ENCODE assay signal across 25 cellular contexts in genomic region chr1:29119365-29119929, GRCh38. TPM values are rescaled to one million over a fixed set of nuclear protein-coding genes. Genes with fewer than 3 reads are reported as not detected.
A peak's percentile ranks its signal among the peaks of the same experiment; 100 is the strongest.
DNase-seq lines count a peak whose midpoint lies in the region; ATAC-seq and TF ChIP-seq lines count a peak whose summit lies in the region.
"Had no signal": no experiment of that assay in that cellular context is flagged by ENCODE, and none has a peak within 500 bp of the region (broad histone marks: within the 10 kb centered on the region; RNA-seq: fewer than 3 reads in every experiment).

No MANE protein-coding gene starts in this region.

- TF ChIP-seq CTCF in WTC11 (IDR thresholded peaks at IDR 0.05), result no peak
- no peak for TF ChIP-seq CTCF in osteocyte (IDR thresholded peaks at IDR 0.05)
- no peak for TF ChIP-seq CTCF in CD4-positive, alpha-beta T cell (IDR thresholded peaks at IDR 0.05)
- TF ChIP-seq CTCF in RWPE1 (conservative IDR thresholded peaks at IDR 0.05; ENCODE audit: low read depth), result no peak

- no peaks in the 10 kb centered on the region for H3K9me3 ChIP-seq in CD4-positive, alpha-beta T cell (ENCODE audit: control insufficient read depth, low read length)
- H3K9me3 ChIP-seq: BLaER1 treated with 17β-estradiol and CSF1 and Interleukin-3, amounts not matched to agents 10 nM and 100 nM; left ventricle myocardium inferior had no signal

- no peaks in the 10 kb centered on the region for H3K36me3 ChIP-seq in urinary bladder (ENCODE audit: insufficient read depth)
- H3K36me3 ChIP-seq: brain microvascular endothelial cell had no signal

- peak overlapping the region; percentile 12 for H3K27ac ChIP-seq in urinary bladder (ENCODE audit: low read depth)
- no peak overlapping the region for H3K27ac ChIP-seq in CD4-positive, alpha-beta T cell (ENCODE audit: low read depth, low read length)
- no peak overlapping the region for H3K27ac ChIP-seq in RWPE1
- H3K27ac ChIP-seq: BLaER1 treated with 17β-estradiol and CSF1 and Interleukin-3, amounts not matched to agents 10 nM and 100 nM; brain microvascular endothelial cell; left ventricle myocardium inferior had no signal

- ATAC-seq in WTC11, result no peak
- no peak for ATAC-seq in CD4-positive, alpha-beta T cell (ENCODE audit: poor library complexity)
- ATAC-seq: activated CD4-positive, alpha-beta T cell treated with anti-CD3 and anti-CD28 coated beads for 36 hours; activated naive CD8-positive, alpha-beta T cell treated with anti-CD3 and anti-CD28 coated beads, Interleukin-2, amount 50 U/mL, for 24 hours had no signal

- no peak overlapping the region for H3K4me3 ChIP-seq in urinary bladder (ENCODE audit: low read depth, low read length)
- H3K4me3 ChIP-seq: BLaER1 treated with 17β-estradiol and CSF1 and Interleukin-3, amounts not matched to agents 10 nM and 100 nM; left ventricle myocardium inferior had no signal

- no peak for DNase-seq in WTC11 (ENCODE audit: low spot score)
- DNase-seq in fibroblast of peridontal ligament (ENCODE audit: extremely low read depth), result peak; percentile 36
- DNase-seq in osteocyte (ENCODE audit: extremely low spot score, unreplicated experiment), result no peak
- DNase-seq in MV-4-11 (lab: John Stamatoyannopoulos, UW), result no peak
- no peak for DNase-seq in CD4-positive, alpha-beta T cell
- DNase-seq in RWPE1 (ENCODE audit: low spot score), result no peak
- DNase-seq: activated CD4-positive, alpha-beta T cell treated with anti-CD3 and anti-CD28 coated beads for 36 hours; activated gamma-delta T cell; activated naive CD8-positive, alpha-beta T cell treated with anti-CD3 and anti-CD28 coated beads, Interleukin-2, amount 50 U/mL, for 24 hours; activated T-cell treated with anti-CD3 and anti-CD28 coated beads, Interleukin-2, amount 50 U/mL, for 1 hour; brain microvascular endothelial cell; COR-L47; GDM1; islet precursor cell; Kasumi-1; left ventricle myocardium inferior; NCI-H146; NCI-H446 treated with DMSO at 0.1 percent for 48 hours; nephron progenitor cell; stimulated activated naive CD4-positive, alpha-beta T cell treated with Interleukin-2 at 50 U/mL for 16 hours; T-helper 2 cell; trophoblast cell had no signal

- CTCF ChIA-PET in WTC11 (lab: Charles Lee) (interaction anchor here (0.6 to 6.3 kb wide), 6 partner anchors 55 to 238 kb away, joined by 3 to 54 read pairs (median 20); no protein-coding TSS in a partner anchor), RWPE1 (lab: Yijun Ruan, JAX) (interaction anchor here (0.9 kb wide), 1 partner anchor 228 kb away, joined by 3 read pairs; no protein-coding TSS in a partner anchor)
- CTCF ChIA-PET in CD4-positive, alpha-beta T cell (lab: Charles Lee), result no interaction called here

- H3K27me3 Mint-ChIP-seq in WTC11 (ENCODE audit: low read depth) (peaks cover 20% of the 10 kb centered on the region), osteocyte (ENCODE audit: unreplicated experiment) (no peaks in the 10 kb centered on the region)
- H3K27me3 Mint-ChIP-seq in CD4-positive, alpha-beta T cell, result peaks cover 7% of the 10 kb centered on the region

- intact Hi-C loops in CD4-positive, alpha-beta T cell (cut with DNase I, micrococcal nuclease), result no loop called here

- H3K4me1 Mint-ChIP-seq in WTC11 (peaks cover 8% of the 10 kb centered on the region), osteocyte (ENCODE audit: unreplicated experiment) (peaks cover 5% of the 10 kb centered on the region)
- no peaks in the 10 kb centered on the region for H3K4me1 Mint-ChIP-seq in CD4-positive, alpha-beta T cell (ENCODE audit: low read depth)
- H3K4me1 Mint-ChIP-seq: nephron progenitor cell had no signal

- H3K27me3 ChIP-seq in CD4-positive, alpha-beta T cell (ENCODE audit: control insufficient read depth, insufficient read depth, low read length), result peaks cover 32% of the 10 kb centered on the region
- H3K27me3 ChIP-seq: brain microvascular endothelial cell had no signal

- H3K36me3 Mint-ChIP-seq in WTC11 (no peaks in the 10 kb centered on the region), osteocyte (ENCODE audit: unreplicated experiment) (no peaks in the 10 kb centered on the region)
- H3K36me3 Mint-ChIP-seq in CD4-positive, alpha-beta T cell (ENCODE audit: low read depth), result peaks cover 50% of the 10 kb centered on the region

- WGBS in urinary bladder, result 42% methylated on average over 12 of the region's 12 CpGs

- H3K4me1 ChIP-seq in urinary bladder (ENCODE audit: insufficient read depth), result peaks cover 3% of the 10 kb centered on the region

- H3K4me3 Mint-ChIP-seq in WTC11 (no peak overlapping the region), osteocyte (ENCODE audit: unreplicated experiment) (no peak overlapping the region)
- H3K4me3 Mint-ChIP-seq in CD4-positive, alpha-beta T cell, result no peak overlapping the region
- H3K4me3 Mint-ChIP-seq: activated CD4-positive, alpha-beta T cell treated with anti-CD3 and anti-CD28 coated beads for 36 hours; activated naive CD8-positive, alpha-beta T cell treated with anti-CD3 and anti-CD28 coated beads, Interleukin-2, amount 50 U/mL, for 24 hours; nephron progenitor cell had no signal

- POLR2A ChIA-PET in WTC11 (lab: Charles Lee) (no interaction called here), RWPE1 (lab: Yijun Ruan, JAX; ENCODE audit: low non-redundant PET) (interaction anchor here (0.5 kb wide), 1 partner anchor 10 kb away, joined by 3 read pairs; no protein-coding TSS in a partner anchor)
- POLR2A ChIA-PET in CD4-positive, alpha-beta T cell (lab: Charles Lee), result interaction anchor here (0.6 to 1.3 kb wide), 2 partner anchors 63 to 773 kb away, joined by 4 to 6 read pairs; partner anchors contain the start of gene SRSF4

- H3K27ac Mint-ChIP-seq in WTC11, result peak overlapping the region; percentile 2; the same call in 1 of the 2 replicates
- H3K27ac Mint-ChIP-seq in osteocyte (ENCODE audit: unreplicated experiment), result peak overlapping the region; percentile 44
- H3K27ac Mint-ChIP-seq in CD4-positive, alpha-beta T cell, result no peak overlapping the region
- H3K27ac Mint-ChIP-seq: activated CD4-positive, alpha-beta T cell treated with anti-CD3 and anti-CD28 coated beads for 36 hours; activated naive CD8-positive, alpha-beta T cell treated with anti-CD3 and anti-CD28 coated beads, Interleukin-2, amount 50 U/mL, for 24 hours; nephron progenitor cell had no signal

- H3K9me3 Mint-ChIP-seq in WTC11 (no peaks in the 10 kb centered on the region), osteocyte (ENCODE audit: unreplicated experiment) (no peaks in the 10 kb centered on the region)
- H3K9me3 Mint-ChIP-seq in CD4-positive, alpha-beta T cell, result no peaks in the 10 kb centered on the region
- H3K9me3 Mint-ChIP-seq: activated naive CD8-positive, alpha-beta T cell treated with anti-CD3 and anti-CD28 coated beads, Interleukin-2, amount 50 U/mL, for 24 hours; nephron progenitor cell had no signal

TF ChIP-seq in WTC11, 78 proteins besides CTCF, POLR2A, EP300 and RAD21 (continues in another document):
- TF ChIP-seq ELF4 (CRISPR knock-in tag; IDR thresholded peaks at IDR 0.05; ENCODE audit: low read depth), result no peak
- no peak for TF ChIP-seq ZNF425 (CRISPR knock-in tag; conservative IDR thresholded peaks at IDR 0.05)
- no peak for TF ChIP-seq CREB1 (CRISPR knock-in tag; IDR thresholded peaks at IDR 0.05)
- no peak for TF ChIP-seq ESRRA (CRISPR knock-in tag; IDR thresholded peaks at IDR 0.05; ENCODE audit: borderline replicate concordance)
- no peak for TF ChIP-seq OVOL2 (CRISPR knock-in tag; IDR thresholded peaks at IDR 0.05; ENCODE audit: borderline replicate concordance)
- TF ChIP-seq ZNF317 (CRISPR knock-in tag; IDR thresholded peaks at IDR 0.05; ENCODE audit: borderline replicate concordance, low read depth), result no peak
- TF ChIP-seq NFYB (CRISPR knock-in tag; conservative IDR thresholded peaks at IDR 0.05; ENCODE audit: low read depth), result no peak
- TF ChIP-seq SMAD4 (CRISPR knock-in tag; IDR thresholded peaks at IDR 0.05), result no peak
- TF ChIP-seq SMAD3 (CRISPR knock-in tag; IDR thresholded peaks at IDR 0.05; ENCODE audit: borderline replicate concordance), result no peak
- no peak for TF ChIP-seq STAT6 (CRISPR knock-in tag; conservative IDR thresholded peaks at IDR 0.05; ENCODE audit: low read depth)
- TF ChIP-seq CBFB (CRISPR knock-in tag; IDR thresholded peaks at IDR 0.05; ENCODE audit: low read depth), result no peak

RNA-seq across cellular contexts. Expression of gene TMEM200B, which starts 4.3 kb away (rescaled TPM):
- total RNA-seq in WTC11 (2021) (19.1 to 22.6 TPM (median 22.1 TPM) in 3 replicates), osteocyte (19.7 and 22.5 TPM in 2 replicates), urinary bladder (20.4 TPM)
- polyA plus RNA-seq in urinary bladder, result 40.7 TPM
- total RNA-seq in CD4-positive, alpha-beta T cell, result not detected
- total RNA-seq: mononuclear cell had no signal

Comparison
In these comparisons a context has a peak if more than half of its experiments do, and no peak if none do; other contexts are left out.
1. RNA of gene TMEM200B, which starts 4.3 kb away (total RNA-seq): 19.1 to 22.6 TPM in WTC11, 20.4 TPM in urinary bladder (single experiment) and 19.7 to 22.5 TPM in osteocyte; not detected in CD4-positive, alpha-beta T cell; every median in the first group is over 10 times any median in the second.